In genomic region chr19:39390759-39391592, GRCh38 we compare ENCODE assay signal across 8 cellular contexts. TPM values are rescaled to one million over a fixed set of nuclear protein-coding genes. Genes with fewer than 3 reads are reported as not detected.
DNase-seq lines count a peak whose midpoint lies in the region; ATAC-seq and TF ChIP-seq lines count a peak whose summit lies in the region.

Gene MED29 (plus strand): TSS chr19:39391378. CDS start chr19:39391423, 45 bp downstream.
Gene PAF1 (minus strand): TSS chr19:39391106. CDS start chr19:39390864, 242 bp downstream.

- DNase-seq in CMK (ENCODE audit: low read depth) = peak; percentile 98
- peak; percentile 99 for DNase-seq in HS-5 (ENCODE audit: low read depth)
- DNase-seq in NK-92 treated with Interleukin-12 subunit alpha and Interleukin-12 subunit beta, amount 100 ng/mL, for 24 hours (lab: John Stamatoyannopoulos, UW) = peak; percentile 96
- DNase-seq in activated CD8-positive, alpha-beta memory T cell treated with anti-CD3 and anti-CD28 coated beads for 24 hours = peak; percentile 93
- peak; percentile 94 for DNase-seq in effector CD8-positive, alpha-beta T cell (lab: John Stamatoyannopoulos, UW)
- DNase-seq in lung (ENCODE audit: low spot score) = peak; percentile 98
- DNase-seq in stimulated activated CD4-positive, alpha-beta T cell treated with anti-CD3 and anti-CD28 coated beads, TNF-alpha, amount 100 ng/mL, for 4 hours (ENCODE audit: low read depth in 3 of 3) = peak; percentile 72 to 92 (median 91)

- peak; percentile 75 for ATAC-seq in GM19468 (IDR thresholded peaks at IDR 0.05; ENCODE audit: extremely low read depth, unreplicated experiment)
- peak; percentile 96 for ATAC-seq in lung (ENCODE audit: insufficient read depth, low FRiP score)

- H3K4me3 ChIP-seq in lung = peak within 1 kb of the TSS; percentile 82

- H3K4me1 ChIP-seq in lung (ENCODE audit: control insufficient read depth in 2 of 2, insufficient read depth in 2 of 2, low read length in 2 of 2) = peaks cover 8 to 10% of the 10 kb centered on the region in 2 donors

- H3K9me3 ChIP-seq in lung (ENCODE audit: control insufficient read depth in 2 of 2, insufficient read depth in 1 of 2, low read length in 1 of 2) = no peaks in the 10 kb centered on the region

- H3K27me3 ChIP-seq in lung (ENCODE audit: control insufficient read depth, insufficient read depth) = no peaks in the 10 kb centered on the region

- H3K36me3 ChIP-seq in lung (ENCODE audit: control insufficient read depth in 2 of 2, insufficient read depth in 2 of 2, low read length in 2 of 2) = peaks cover 2 to 35% of the 10 kb centered on the region in 2 donors

- peak within 1 kb of the TSS; percentile 94 to 95 for H3K27ac ChIP-seq in lung (ENCODE audit: low read depth in 1 of 2, low read length in 1 of 2)

- 0% methylated on average over 68 of the region's 68 CpGs for WGBS in lung, 2 donors

- TF ChIP-seq CTCF in lung (IDR thresholded peaks at IDR 0.05; ENCODE audit: control extremely low read depth, extremely low read depth) = no peak

RNA-seq across cellular contexts. Expression of gene MED29, which starts in this region (rescaled TPM):
- 10 to 100 TPM; 16.5 to 36.3 TPM for total RNA-seq in lung
- polyA plus RNA-seq in lung = 10 to 100 TPM; 29.4 to 36.8 TPM

RNA-seq across cellular contexts. Expression of gene PAF1, which starts in this region (rescaled TPM):
- total RNA-seq in lung = 10 to 100 TPM; 24.8 to 32.9 TPM
- 10 to 100 TPM; 35.1 to 41.8 TPM for polyA plus RNA-seq in lung

Comparison
In these comparisons a context has a peak if more than half of its experiments do, and no peak if none do; other contexts are left out.
1. Peak in every context shown above with its lines: DNase-seq, ATAC-seq, H3K4me3 ChIP-seq and H3K27ac ChIP-seq.